Comparison of ENCODE assay signal across 23 cellular contexts in the genomic region with DNA sequence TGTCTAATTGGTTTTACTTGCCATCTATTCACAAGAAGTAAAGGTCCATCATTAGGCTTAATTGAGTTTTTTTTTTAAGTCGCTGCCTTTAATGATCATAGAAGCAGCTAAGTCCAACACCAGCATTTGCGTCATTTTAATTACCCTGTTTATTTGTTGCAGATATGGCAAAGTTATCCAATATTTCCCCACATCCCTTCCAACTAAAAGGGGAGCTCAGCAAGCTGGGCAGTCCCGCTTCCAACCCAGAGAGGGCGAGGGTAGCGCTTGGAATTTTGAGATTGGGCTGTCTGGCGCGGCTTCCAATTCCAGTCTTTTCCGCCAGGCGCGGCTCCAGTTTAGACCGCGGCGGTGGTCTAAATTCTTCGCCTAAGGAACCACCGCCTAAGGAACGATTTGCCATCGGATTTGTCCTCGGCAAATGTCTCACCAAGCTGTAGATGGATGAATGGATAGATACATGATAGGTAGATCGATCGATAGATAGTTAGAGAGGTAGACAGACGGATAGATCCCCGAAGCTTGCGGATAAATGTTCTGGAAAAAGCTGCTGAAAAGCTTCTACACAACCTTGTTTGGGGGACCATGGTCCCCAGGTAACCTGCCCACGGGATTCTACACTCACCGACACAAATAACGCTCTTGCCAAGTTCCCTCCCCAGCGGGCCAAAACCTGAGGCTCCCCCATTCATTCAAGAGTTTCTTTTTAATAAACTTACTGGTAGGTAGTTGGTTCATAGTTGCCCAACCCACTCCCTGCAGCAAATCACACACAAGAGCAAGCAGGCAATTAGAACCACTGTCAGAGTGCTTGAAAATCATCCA. TPM values are rescaled to one million over a fixed set of nuclear protein-coding genes. Genes with fewer than 3 reads are reported as not detected.
DNase-seq lines count a peak whose midpoint lies in the region; ATAC-seq and TF ChIP-seq lines count a peak whose summit lies in the region.
"Had no signal": no experiment of that assay in that cellular context is flagged by ENCODE, and none has a peak within 500 bp of the region (broad histone marks: within the 10 kb centered on the region; RNA-seq: fewer than 3 reads in every experiment).

No MANE protein-coding gene starts in this region.

- H4K20me1 ChIP-seq in GM23338 (replicated peaks; ENCODE audit: insufficient read depth) (no peaks in the 10 kb centered on the region), osteoblast (ENCODE audit: insufficient read depth, low read length) (no peaks in the 10 kb centered on the region)
- H4K20me1 ChIP-seq: BLaER1 had no signal

- H3K36me3 Mint-ChIP-seq in GM23338 (ENCODE audit: low read depth) = no peaks in the 10 kb centered on the region
- H3K36me3 Mint-ChIP-seq in activated T-cell treated with anti-CD3 and anti-CD28 coated beads, Interleukin-2, amount 50 U/mL, for 4 hours (ENCODE audit: insufficient read depth) = no peaks in the 10 kb centered on the region
- H3K36me3 Mint-ChIP-seq: activated naive CD8-positive, alpha-beta T cell treated with anti-CD3 and anti-CD28 coated beads, Interleukin-2, amount 10 ng/mL, durations not matched to agents 7 days and 5 days had no signal

- H3K4me1 Mint-ChIP-seq in GM23338 = peaks cover 68% of the 10 kb centered on the region
- no peaks in the 10 kb centered on the region for H3K4me1 Mint-ChIP-seq in activated T-cell treated with anti-CD3 and anti-CD28 coated beads, Interleukin-2, amount 50 U/mL, for 4 hours (ENCODE audit: low read depth)
- H3K4me1 Mint-ChIP-seq: activated naive CD8-positive, alpha-beta T cell treated with anti-CD3 and anti-CD28 coated beads, Interleukin-2, amount 10 ng/mL, durations not matched to agents 7 days and 5 days had no signal

- no peak overlapping the region for H2AFZ ChIP-seq in GM23338
- H2AFZ ChIP-seq in osteoblast (ENCODE audit: low read length) = no peak overlapping the region

- no peaks in the 10 kb centered on the region for H3K9me3 ChIP-seq in osteoblast (ENCODE audit: low read depth, low read length)

- peak overlapping the region; percentile 59 for H3K4me3 Mint-ChIP-seq in GM23338
- H3K4me3 Mint-ChIP-seq in activated T-cell treated with anti-CD3 and anti-CD28 coated beads, Interleukin-2, amount 50 U/mL, for 4 hours = no peak overlapping the region
- H3K4me3 Mint-ChIP-seq: activated naive CD8-positive, alpha-beta T cell treated with anti-CD3 and anti-CD28 coated beads, Interleukin-2, amount 10 ng/mL, durations not matched to agents 7 days and 5 days had no signal

- H3K4me2 ChIP-seq in GM23338 = peak overlapping the region; percentile 71
- H3K4me2 ChIP-seq in osteoblast (ENCODE audit: insufficient read depth, low read length) = no peak overlapping the region
- H3K4me2 ChIP-seq: BLaER1 had no signal

- DNase-seq in GM23338 (ENCODE audit: low spot score) (peak; percentile 92), fibroblast of mammary gland (ENCODE audit: low read depth) (peak; percentile 3), osteoblast (ENCODE audit: insufficient read length, low spot score, missing footprints) (no peak)
- no peak for DNase-seq in central memory CD4-positive, alpha-beta T cell
- DNase-seq in activated T-cell treated with anti-CD3 and anti-CD28 coated beads, Interleukin-2, amount 50 U/mL, for 4 hours = no peak
- DNase-seq: activated naive CD8-positive, alpha-beta T cell treated with anti-CD3 and anti-CD28 coated beads, Interleukin-2, amount 10 ng/mL, durations not matched to agents 7 days and 5 days; activated T-cell treated with anti-CD3 and anti-CD28 coated beads for 4 hours; caudate nucleus; kidney glomerular epithelial cell; NCI-H187 treated with DMSO at 0.1 percent for 48 hours; NCI-H510A; occipital lobe; Right ventricle myocardium superior; stimulated activated CD4-positive, alpha-beta T cell treated with anti-CD3 and anti-CD28 coated beads, Interleukin-4, amount 100 ng/mL, for 24 hours; stimulated activated CD8-positive, alpha-beta memory T cell treated with anti-CD3 and anti-CD28 coated beads, Interleukin-4, amount 100 ng/mL, for 48 hours had no signal

- no peaks in the 10 kb centered on the region for H3K9me2 ChIP-seq in GM23338 (ENCODE audit: insufficient read depth)

- H3K79me2 ChIP-seq in GM23338 (replicated peaks; ENCODE audit: insufficient read depth) (no peaks in the 10 kb centered on the region), osteoblast (ENCODE audit: insufficient read depth, low read length) (no peaks in the 10 kb centered on the region)

- H3K36me3 ChIP-seq in GM23338 (ENCODE audit: insufficient read depth) (no peaks in the 10 kb centered on the region), osteoblast (ENCODE audit: insufficient read depth, low read length) (no peaks in the 10 kb centered on the region)
- H3K36me3 ChIP-seq: BLaER1 had no signal

- H3K4me3 ChIP-seq in GM23338 (peak overlapping the region; percentile 51), WI38 (ENCODE audit: low read depth, low read length) (no peak overlapping the region), fibroblast of mammary gland (ENCODE audit: control insufficient read depth, low read depth, low read length) (no peak overlapping the region), osteoblast (ENCODE audit: insufficient read depth, low read length) (no peak overlapping the region)
- H3K4me3 ChIP-seq: BLaER1, skin epidermis had no signal

- H3K4me1 ChIP-seq in GM23338 (ENCODE audit: insufficient read depth) (peaks cover 77% of the 10 kb centered on the region), osteoblast (ENCODE audit: insufficient read depth, low read length) (no peaks in the 10 kb centered on the region)

- TF ChIP-seq CTCF in GM23338 (conservative IDR thresholded peaks at IDR 0.05; ENCODE audit: low read depth in 2 of 2) (peak; percentile 32 to 62; a peak in 3 of 4 replicates), WI38 (IDR thresholded peaks at IDR 0.05; ENCODE audit: low read depth, low read length) (0 out of 2 replicates have a peak, but pooled peaks have one; percentile 6), fibroblast of mammary gland (conservative IDR thresholded peaks at IDR 0.05; ENCODE audit: control insufficient read depth, insufficient read depth, low read depth, low read length) (peak; percentile 23), osteoblast (IDR thresholded peaks at IDR 0.05; ENCODE audit: extremely low read depth, low read depth, low read length) (peak; percentile 11)

- H3K27ac Mint-ChIP-seq in GM23338 = no peak overlapping the region
- H3K27ac Mint-ChIP-seq: activated naive CD8-positive, alpha-beta T cell treated with anti-CD3 and anti-CD28 coated beads, Interleukin-2, amount 10 ng/mL, durations not matched to agents 7 days and 5 days had no signal

- H3K27me3 Mint-ChIP-seq in GM23338 (ENCODE audit: insufficient read depth, low read depth, poor library complexity) = peaks cover 86% of the 10 kb centered on the region
- H3K27me3 Mint-ChIP-seq in activated T-cell treated with anti-CD3 and anti-CD28 coated beads, Interleukin-2, amount 50 U/mL, for 4 hours (ENCODE audit: low read depth) = peaks cover 77% of the 10 kb centered on the region

- no peaks in the 10 kb centered on the region; the same call in 2 of the 3 replicates for H3K9me3 Mint-ChIP-seq in GM23338
- peaks cover 3% of the 10 kb centered on the region for H3K9me3 Mint-ChIP-seq in activated T-cell treated with anti-CD3 and anti-CD28 coated beads, Interleukin-2, amount 50 U/mL, for 4 hours

- H3K27me3 ChIP-seq in GM23338 (ENCODE audit: insufficient read depth) (peaks cover 100% of the 10 kb centered on the region), osteoblast (ENCODE audit: insufficient read depth, low read length) (peaks cover 98% of the 10 kb centered on the region)

- H3F3A ChIP-seq in GM23338 (replicated peaks; ENCODE audit: low read depth) = peaks cover 28% of the 10 kb centered on the region; the same call in 1 of the 2 replicates

- H3K27ac ChIP-seq in GM23338 (ENCODE audit: low read depth) = no peak overlapping the region
- no peak overlapping the region for H3K27ac ChIP-seq in osteoblast (ENCODE audit: low read depth, low read length)
- H3K27ac ChIP-seq: BLaER1, skin epidermis had no signal

- peak; percentile 44 for ATAC-seq in GM23338
- ATAC-seq in activated T-cell treated with anti-CD3 and anti-CD28 coated beads, Interleukin-2, amount 50 U/mL, for 4 hours = no peak
- ATAC-seq in HG02642 (IDR thresholded peaks at IDR 0.05; ENCODE audit: poor library complexity, unreplicated experiment) = no peak
- ATAC-seq: HepG2 had no signal

TF ChIP-seq in GM23338, 12 proteins besides CTCF, POLR2A, EP300 and RAD21 (continues in another document):
- TF ChIP-seq ZNF331 (CRISPR knock-in tag; IDR thresholded peaks at IDR 0.05; ENCODE audit: low read depth) = no peak

RNA-seq across cellular contexts. Expression of gene ZIC4, which starts 49.2 kb away (rescaled TPM):
- total RNA-seq in GM23338 (2014; rRNA removed; shearing (Covaris generic)) = not detected in 2 replicates
- polyA plus RNA-seq in GM23338 (2016; fragmentation: Nextera tagmentation; extraction: Ambion mirVana) = 0.12 TPM in 1 of 2 replicates, not detected in the other
- 0.29 and 0.72 TPM in 2 replicates for total RNA-seq in osteoblast
- total RNA-seq in activated T-cell treated with anti-CD3 and anti-CD28 coated beads, Interleukin-2, amount 50 U/mL, for 4 hours = not detected
- total RNA-seq: activated naive CD8-positive, alpha-beta T cell treated with anti-CD3 and anti-CD28 coated beads, Interleukin-2, amount 10 ng/mL, durations not matched to agents 7 days and 5 days; HepG2; MCF 10A; mononuclear cell; Right ventricle myocardium superior; T-helper 2 cell treated with Interferon-gamma antibody and Interleukin-4, amounts not matched to agents 100 ng/mL and 5 ng/mL, for 36 hours had no signal
- polyA plus RNA-seq: HepG2 had no signal

RNA-seq across cellular contexts. Expression of gene ZIC1, which starts 52.0 kb away (rescaled TPM):
- 0.19 and 0.21 TPM in 2 replicates for total RNA-seq in GM23338 (2014; rRNA removed; shearing (Covaris generic))
- polyA plus RNA-seq in GM23338 (2016; fragmentation: Nextera tagmentation; extraction: Ambion mirVana) = 0.95 and 1.4 TPM in 2 replicates
- total RNA-seq in osteoblast = 2.1 and 3.6 TPM in 2 replicates
- not detected for total RNA-seq in activated T-cell treated with anti-CD3 and anti-CD28 coated beads, Interleukin-2, amount 50 U/mL, for 4 hours
- total RNA-seq: activated naive CD8-positive, alpha-beta T cell treated with anti-CD3 and anti-CD28 coated beads, Interleukin-2, amount 10 ng/mL, durations not matched to agents 7 days and 5 days; HepG2; MCF 10A; mononuclear cell; Right ventricle myocardium superior; T-helper 2 cell treated with Interferon-gamma antibody and Interleukin-4, amounts not matched to agents 100 ng/mL and 5 ng/mL, for 36 hours had no signal
- polyA plus RNA-seq: HepG2 had no signal

Comparison
In these comparisons a context has a peak if more than half of its experiments do, and no peak if none do; other contexts are left out.
1. DNase-seq: peak in GM23338 (single experiment) and fibroblast of mammary gland (single experiment); none in osteoblast (single experiment), central memory CD4-positive, alpha-beta T cell (single experiment) and activated T-cell treated with anti-CD3 and anti-CD28 coated beads, Interleukin-2, amount 50 U/mL, for 4 hours (single experiment).
2. Peak in every context shown above with its lines, with median percentiles within 50 percentile points of each other: CTCF ChIP-seq.